ENCODE assay signal across 14 cellular contexts in genomic region chr10:117391436-117392205, GRCh38. TPM values are rescaled to one million over a fixed set of nuclear protein-coding genes. Genes with fewer than 3 reads are reported as not detected.
DNase-seq lines count a peak whose midpoint lies in the region; ATAC-seq and TF ChIP-seq lines count a peak whose summit lies in the region.
"Had no signal": no experiment of that assay in that cellular context is flagged by ENCODE, and none has a peak within 500 bp of the region (broad histone marks: within the 10 kb centered on the region; RNA-seq: fewer than 3 reads in every experiment).

No MANE protein-coding gene starts in this region.

- no peaks in the 10 kb centered on the region for H3K36me3 ChIP-seq in neutrophil
- no peaks in the 10 kb centered on the region for H3K36me3 ChIP-seq in esophagus muscularis mucosa

- peaks cover 57% of the 10 kb centered on the region for H3K27me3 Mint-ChIP-seq in T-helper 17 cell
- peaks cover 49 to 61% of the 10 kb centered on the region in 2 donors for H3K27me3 Mint-ChIP-seq in T-cell

- TF ChIP-seq POLR2A in esophagus muscularis mucosa (IDR thresholded peaks at IDR 0.05; ENCODE audit: low read depth), result no peak

- TF ChIP-seq EP300 in esophagus muscularis mucosa (IDR thresholded peaks at IDR 0.05), result no peak

- ATAC-seq in T-helper 17 cell (no peak), T-cell (replicated peaks in 1 of 4) (no peak), HG02610 (IDR thresholded peaks at IDR 0.05; ENCODE audit: unreplicated experiment) (no peak)
- ATAC-seq: CD8-positive, alpha-beta T cell; GM23338; PC-3; stimulated activated effector memory CD8-positive, alpha-beta T cell treated with anti-CD3 and anti-CD28 coated beads, Interleukin-12 subunit alpha, Interleukin-12 subunit beta, amount 100 ng/mL, for 72 hours had no signal

- POLR2A ChIA-PET in T-cell (lab: Charles Lee), result interaction anchor here in 1 of 2 donors (0.7 kb wide), 1 partner anchor 36 kb away, joined by 10 read pairs; no protein-coding TSS in a partner anchor

- peaks cover 49 to 58% of the 10 kb centered on the region in 2 experiments for H3K4me1 ChIP-seq in neutrophil (ENCODE audit: control insufficient read depth in 1 of 2, insufficient read depth in 1 of 2, low read depth in 1 of 2, low read length in 1 of 2)
- no peaks in the 10 kb centered on the region for H3K4me1 ChIP-seq in esophagus muscularis mucosa

- H3K4me1 Mint-ChIP-seq in T-helper 17 cell (no peaks in the 10 kb centered on the region), T-cell (no peaks in the 10 kb centered on the region)
- H3K4me1 Mint-ChIP-seq: GM23338; stimulated activated effector memory CD8-positive, alpha-beta T cell treated with anti-CD3 and anti-CD28 coated beads, Interleukin-12 subunit alpha, Interleukin-12 subunit beta, amount 100 ng/mL, for 72 hours had no signal

- H3K36me3 Mint-ChIP-seq in T-helper 17 cell (ENCODE audit: low read depth), result peaks cover 4% of the 10 kb centered on the region
- H3K36me3 Mint-ChIP-seq in T-cell, result no peaks in the 10 kb centered on the region
- H3K36me3 Mint-ChIP-seq: CD8-positive, alpha-beta T cell; stimulated activated effector memory CD8-positive, alpha-beta T cell treated with anti-CD3 and anti-CD28 coated beads, Interleukin-12 subunit alpha, Interleukin-12 subunit beta, amount 100 ng/mL, for 72 hours had no signal

- H3K27ac ChIP-seq in neutrophil (peak overlapping the region; percentile 70), esophagus muscularis mucosa (replicated peaks in 1 of 4) (no peak overlapping the region)

- intact Hi-C loops in esophagus muscularis mucosa (cut with DNase I), result no loop called here

- H3K27ac Mint-ChIP-seq in T-helper 17 cell (peak overlapping the region; percentile 53), T-cell (no peak overlapping the region)
- H3K27ac Mint-ChIP-seq: CD8-positive, alpha-beta T cell; GM23338; stimulated activated effector memory CD8-positive, alpha-beta T cell treated with anti-CD3 and anti-CD28 coated beads, Interleukin-12 subunit alpha, Interleukin-12 subunit beta, amount 100 ng/mL, for 72 hours had no signal

- H3K9me3 Mint-ChIP-seq in T-cell, result no peaks in the 10 kb centered on the region
- H3K9me3 Mint-ChIP-seq: CD8-positive, alpha-beta T cell; GM23338; stimulated activated effector memory CD8-positive, alpha-beta T cell treated with anti-CD3 and anti-CD28 coated beads, Interleukin-12 subunit alpha, Interleukin-12 subunit beta, amount 100 ng/mL, for 72 hours had no signal

- CTCF ChIA-PET in T-cell (lab: Charles Lee), result interaction anchor here in 1 of 2 donors (0.7 kb wide), 1 partner anchor 46 kb away, joined by 6 read pairs; no protein-coding TSS in a partner anchor

- TF ChIP-seq CTCF in fibroblast of pulmonary artery (IDR thresholded peaks at IDR 0.05; ENCODE audit: low read length, missing control alignments) (no peak), neutrophil (IDR thresholded peaks at IDR 0.05) (no peak), esophagus muscularis mucosa (IDR thresholded peaks at IDR 0.05) (no peak)

- DNase-seq in GM04504 (ENCODE audit: low read depth) (peak; percentile 27), T-helper 17 cell (no peak), fibroblast of pulmonary artery (ENCODE audit: low read depth) (peak; percentile 61), T-cell (no peak), midbrain (lab: John Stamatoyannopoulos, UW) (no peak), esophagus muscularis mucosa (ENCODE audit: extremely low spot score) (no peak)
- DNase-seq: activated CD8-positive, alpha-beta memory T cell treated with anti-CD3 and anti-CD28 coated beads, Interleukin-2, amount 50 U/mL, for 4 hours; CD8-positive, alpha-beta T cell; PC-3; stimulated activated CD4-positive, alpha-beta T cell treated with anti-CD3 and anti-CD28 coated beads, Interleukin-1b, Interleukin-23, amount 100 ng/mL, for 48 hours had no signal

- H3K4me3 Mint-ChIP-seq in T-helper 17 cell (no peak overlapping the region), T-cell (no peak overlapping the region)
- H3K4me3 Mint-ChIP-seq: CD8-positive, alpha-beta T cell; GM23338; stimulated activated effector memory CD8-positive, alpha-beta T cell treated with anti-CD3 and anti-CD28 coated beads, Interleukin-12 subunit alpha, Interleukin-12 subunit beta, amount 100 ng/mL, for 72 hours had no signal

- no peaks in the 10 kb centered on the region for H3K9me3 ChIP-seq in T-helper 17 cell (ENCODE audit: control insufficient read depth, low read length, poor library complexity, severe bottlenecking)
- no peaks in the 10 kb centered on the region for H3K9me3 ChIP-seq in neutrophil
- no peaks in the 10 kb centered on the region for H3K9me3 ChIP-seq in esophagus muscularis mucosa

- H3K27me3 ChIP-seq in neutrophil, result no peaks in the 10 kb centered on the region
- H3K27me3 ChIP-seq in esophagus muscularis mucosa, result peaks cover 0 to 23% (median 0%) of the 10 kb centered on the region in 4 donors

- H3K4me3 ChIP-seq in fibroblast of pulmonary artery (replicated peaks; ENCODE audit: low read depth, low read length) (no peak overlapping the region), neutrophil (ENCODE audit: low read depth in 1 of 2, low read length in 1 of 2) (peak overlapping the region in 1 of 2 experiments; percentile 2), esophagus muscularis mucosa (no peak overlapping the region)
- H3K4me3 ChIP-seq: GM23338 had no signal

- 44% methylated on average over 4 of the region's 4 CpGs for WGBS in esophagus muscularis mucosa

RNA-seq across cellular contexts. Expression of gene PDZD8, which starts 16.4 kb away (rescaled TPM):
- total RNA-seq in T-helper 17 cell, result 10 to 100 TPM; 18.4 to 29.6 TPM
- total RNA-seq in T-cell, result 10 to 100 TPM; 12.8 to 20.8 (median 19.4) TPM
- 10 to 100 TPM; 32.1 to 43.7 (median 38.0) TPM for total RNA-seq in esophagus muscularis mucosa

Comparison
In these comparisons a context has a peak if more than half of its experiments do, and no peak if none do; other contexts are left out.
1. DNase-seq: peak in GM04504 (single experiment) and fibroblast of pulmonary artery (single experiment); none in T-helper 17 cell (0 of 3), T-cell (0 of 34), midbrain (single experiment) and esophagus muscularis mucosa (single experiment).